Comparison of ENCODE assay signal across 29 cellular contexts in genomic region chr4:44660396-44660795, GRCh38. TPM values are rescaled to one million over a fixed set of nuclear protein-coding genes. Genes with fewer than 3 reads are reported as not detected.
"Had no signal": no experiment of that assay in that cellular context is flagged by ENCODE, and none has a peak within 500 bp of the region (broad histone marks: within the 10 kb centered on the region; RNA-seq: fewer than 3 reads in every experiment).

No MANE protein-coding gene starts in this region.

- H3K27me3 ChIP-seq: ovary, right atrium auricular region, sigmoid colon, stomach, transverse colon had no signal

- H3K9me3 ChIP-seq: left ventricle myocardium inferior, lower lobe of right lung, ovary, right atrium auricular region, sigmoid colon, stomach, thoracic aorta, transverse colon had no signal

- DNase-seq: effector CD4-positive, alpha-beta T cell; endodermal cell; kidney; left cardiac atrium; left ventricle myocardium inferior; lower lobe of right lung; natural killer cell; ovary; sigmoid colon; stimulated activated CD4-positive, alpha-beta T cell treated with anti-CD3 and anti-CD28 coated beads, Interleukin-2, amount 100 ng/mL, for 24 hours; stimulated activated CD4-positive, alpha-beta T cell treated with anti-CD3 and anti-CD28 coated beads, Interleukin-4, amount 100 ng/mL, for 4 hours; stimulated activated naive CD4-positive, alpha-beta T cell; stomach; substantia nigra; transverse colon had no signal

- H3K4me1 ChIP-seq: left ventricle myocardium inferior, lower lobe of right lung, right atrium auricular region, sigmoid colon, stomach, transverse colon had no signal

- H3K27ac Mint-ChIP-seq: endodermal cell, memory B cell, mesothelial cell of epicardium, natural killer cell had no signal

- H3K36me3 ChIP-seq: left ventricle myocardium inferior, lower lobe of right lung, ovary, right atrium auricular region, sigmoid colon, stomach, thoracic aorta, transverse colon had no signal

- H3K27ac ChIP-seq: coronary artery, left ventricle myocardium inferior, lower lobe of right lung, ovary, right atrium auricular region, sigmoid colon, skin epidermis, stomach, thoracic aorta, transverse colon had no signal

- H3K36me3 Mint-ChIP-seq: memory B cell, mesothelial cell of epicardium, natural killer cell had no signal

- H3K9me3 Mint-ChIP-seq: endodermal cell, memory B cell, mesothelial cell of epicardium, natural killer cell, neural crest cell had no signal

- H3K4me1 Mint-ChIP-seq: memory B cell, mesothelial cell of epicardium, natural killer cell, neural crest cell had no signal

- H3K4me3 ChIP-seq: coronary artery, left ventricle myocardium inferior, lower lobe of right lung, ovary, right atrium auricular region, sigmoid colon, skin epidermis, stomach, thoracic aorta, transverse colon had no signal

- ATAC-seq: left cardiac atrium, lower lobe of right lung, natural killer cell had no signal

- H3K4me3 Mint-ChIP-seq: endodermal cell, memory B cell, mesothelial cell of epicardium, natural killer cell, neural crest cell had no signal

RNA-seq across cellular contexts. Expression of gene YIPF7, which starts 9.0 kb away (rescaled TPM):
- total RNA-seq: dermis microvascular lymphatic vessel endothelial cell, endodermal cell, endothelial cell of umbilical vein, fibroblast of lung, fibroblast of villous mesenchyme, kidney, lower lobe of right lung, mesothelial cell of epicardium, mucosa of gallbladder, posterior vena cava, sigmoid colon, stomach, thoracic aorta, transverse colon, ureter had no signal
